1 cellular context compared by ENCODE assay signal in genomic region chr16:58733671-58734458, GRCh38.
TF ChIP-seq lines count a peak whose summit lies in the region.

Gene GOT2, minus strand, starts transcription at chr16:58734316. Its CDS starts 88 bp downstream, at chr16:58734228.

TF ChIP-seq in HepG2, 621 proteins besides CTCF, POLR2A, EP300 and RAD21 (continued from another document and continues in another):
- TF ChIP-seq, protein P1, sequence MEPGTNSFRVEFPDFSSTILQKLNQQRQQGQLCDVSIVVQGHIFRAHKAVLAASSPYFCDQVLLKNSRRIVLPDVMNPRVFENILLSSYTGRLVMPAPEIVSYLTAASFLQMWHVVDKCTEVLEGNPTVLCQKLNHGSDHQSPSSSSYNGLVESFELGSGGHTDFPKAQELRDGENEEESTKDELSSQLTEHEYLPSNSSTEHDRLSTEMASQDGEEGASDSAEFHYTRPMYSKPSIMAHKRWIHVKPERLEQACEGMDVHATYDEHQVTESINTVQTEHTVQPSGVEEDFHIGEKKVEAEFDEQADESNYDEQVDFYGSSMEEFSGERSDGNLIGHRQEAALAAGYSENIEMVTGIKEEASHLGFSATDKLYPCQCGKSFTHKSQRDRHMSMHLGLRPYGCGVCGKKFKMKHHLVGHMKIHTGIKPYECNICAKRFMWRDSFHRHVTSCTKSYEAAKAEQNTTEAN (CRISPR knock-in tag; conservative IDR thresholded peaks at IDR 0.05): peak; percentile 63
- TF ChIP-seq HNRNPL (IDR thresholded peaks at IDR 0.05; ENCODE audit: low read depth, low read length) (no peak), ELF3 (CRISPR knock-in tag; IDR thresholded peaks at IDR 0.05) (peak; percentile 95), FOSL2 (CRISPR knock-in tag; IDR thresholded peaks at IDR 0.05) (peak; percentile 81), CENPX (CRISPR knock-in tag; IDR thresholded peaks at IDR 0.05) (no peak), KDM2A (CRISPR knock-in tag; IDR thresholded peaks at IDR 0.05; ENCODE audit: borderline replicate concordance, low read depth) (peak; percentile 99), ZNF776 (CRISPR knock-in tag; IDR thresholded peaks at IDR 0.05) (peak; percentile 78; the same call in 1 of the 2 replicates), ZNF766 (CRISPR knock-in tag; IDR thresholded peaks at IDR 0.05; ENCODE audit: borderline replicate concordance) (peak; percentile 94), SIN3A (IDR thresholded peaks at IDR 0.05; ENCODE audit: borderline replicate concordance, low read depth, low read length) (peak; percentile 89; the same call in 1 of the 2 replicates), BRCA1 (CRISPR knock-in tag; IDR thresholded peaks at IDR 0.05) (peak; percentile 93), PHF8 (CRISPR knock-in tag; IDR thresholded peaks at IDR 0.05) (peak; percentile 100), ZNF446 (CRISPR knock-in tag; IDR thresholded peaks at IDR 0.05) (no peak), RBM22 (optimal IDR thresholded peaks at IDR 0.05; ENCODE audit: low read length) (no peak), GATA4 (IDR thresholded peaks at IDR 0.05; ENCODE audit: borderline replicate concordance, low read depth) (0 out of 2 replicates have a peak, but pooled peaks have one; percentile 28), FOXJ3 (CRISPR knock-in tag; IDR thresholded peaks at IDR 0.05; ENCODE audit: borderline replicate concordance) (peak; percentile 79; the same call in 1 of the 2 replicates), TBX3 (IDR thresholded peaks at IDR 0.05; ENCODE audit: borderline replicate concordance) (no peak), RCOR2 (CRISPR knock-in tag; IDR thresholded peaks at IDR 0.05) (peak; percentile 76), XRCC5 (optimal IDR thresholded peaks at IDR 0.05; ENCODE audit: low read length) (peak; percentile 99), ZBTB44 (CRISPR knock-in tag; IDR thresholded peaks at IDR 0.05) (no peak), ZNF275 (CRISPR knock-in tag; IDR thresholded peaks at IDR 0.05; ENCODE audit: borderline replicate concordance) (peak; percentile 75; the same call in 1 of the 2 replicates), KLF16 (CRISPR knock-in tag; IDR thresholded peaks at IDR 0.05) (peak in 1 of 2 experiments; percentile 96; a peak in 2 of 4 replicates), KDM1A (CRISPR knock-in tag; IDR thresholded peaks at IDR 0.05) (peak; percentile 67; the same call in 1 of the 2 replicates), MIXL1 (CRISPR knock-in tag; IDR thresholded peaks at IDR 0.05) (peak; percentile 75; the same call in 1 of the 2 replicates), ZNF775 (CRISPR knock-in tag; IDR thresholded peaks at IDR 0.05; ENCODE audit: borderline replicate concordance) (no peak), JUNB (CRISPR knock-in tag; IDR thresholded peaks at IDR 0.05; ENCODE audit: borderline replicate concordance) (no peak), ZNF558 (CRISPR knock-in tag; IDR thresholded peaks at IDR 0.05; ENCODE audit: borderline replicate concordance) (no peak; the same call in 1 of the 2 replicates), AGO1 (IDR thresholded peaks at IDR 0.05; ENCODE audit: low read depth, low read length, poor library complexity, severe bottlenecking) (peak; percentile 85), ZNF547 (CRISPR knock-in tag; IDR thresholded peaks at IDR 0.05) (peak; percentile 93), SRSF1 (optimal IDR thresholded peaks at IDR 0.05; ENCODE audit: low read depth, low read length) (no peak), BATF2 (CRISPR knock-in tag; IDR thresholded peaks at IDR 0.05) (peak; percentile 78), ZNF224 (CRISPR knock-in tag; IDR thresholded peaks at IDR 0.05) (peak; percentile 35; the same call in 1 of the 2 replicates), ZNF501 (CRISPR knock-in tag; IDR thresholded peaks at IDR 0.05) (peak; percentile 78), ZNF24 (IDR thresholded peaks at IDR 0.05) (no peak)
- TF ChIP-seq, protein P2, sequence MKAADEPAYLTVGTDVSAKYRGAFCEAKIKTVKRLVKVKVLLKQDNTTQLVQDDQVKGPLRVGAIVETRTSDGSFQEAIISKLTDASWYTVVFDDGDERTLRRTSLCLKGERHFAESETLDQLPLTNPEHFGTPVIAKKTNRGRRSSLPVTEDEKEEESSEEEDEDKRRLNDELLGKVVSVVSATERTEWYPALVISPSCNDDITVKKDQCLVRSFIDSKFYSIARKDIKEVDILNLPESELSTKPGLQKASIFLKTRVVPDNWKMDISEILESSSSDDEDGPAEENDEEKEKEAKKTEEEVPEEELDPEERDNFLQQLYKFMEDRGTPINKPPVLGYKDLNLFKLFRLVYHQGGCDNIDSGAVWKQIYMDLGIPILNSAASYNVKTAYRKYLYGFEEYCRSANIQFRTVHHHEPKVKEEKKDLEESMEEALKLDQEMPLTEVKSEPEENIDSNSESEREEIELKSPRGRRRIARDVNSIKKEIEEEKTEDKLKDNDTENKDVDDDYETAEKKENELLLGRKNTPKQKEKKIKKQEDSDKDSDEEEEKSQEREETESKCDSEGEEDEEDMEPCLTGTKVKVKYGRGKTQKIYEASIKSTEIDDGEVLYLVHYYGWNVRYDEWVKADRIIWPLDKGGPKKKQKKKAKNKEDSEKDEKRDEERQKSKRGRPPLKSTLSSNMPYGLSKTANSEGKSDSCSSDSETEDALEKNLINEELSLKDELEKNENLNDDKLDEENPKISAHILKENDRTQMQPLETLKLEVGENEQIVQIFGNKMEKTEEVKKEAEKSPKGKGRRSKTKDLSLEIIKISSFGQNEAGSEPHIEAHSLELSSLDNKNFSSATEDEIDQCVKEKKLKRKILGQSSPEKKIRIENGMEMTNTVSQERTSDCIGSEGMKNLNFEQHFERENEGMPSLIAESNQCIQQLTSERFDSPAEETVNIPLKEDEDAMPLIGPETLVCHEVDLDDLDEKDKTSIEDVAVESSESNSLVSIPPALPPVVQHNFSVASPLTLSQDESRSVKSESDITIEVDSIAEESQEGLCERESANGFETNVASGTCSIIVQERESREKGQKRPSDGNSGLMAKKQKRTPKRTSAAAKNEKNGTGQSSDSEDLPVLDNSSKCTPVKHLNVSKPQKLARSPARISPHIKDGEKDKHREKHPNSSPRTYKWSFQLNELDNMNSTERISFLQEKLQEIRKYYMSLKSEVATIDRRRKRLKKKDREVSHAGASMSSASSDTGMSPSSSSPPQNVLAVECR (CRISPR knock-in tag; IDR thresholded peaks at IDR 0.05; ENCODE audit: borderline replicate concordance): peak; percentile 98
- TF ChIP-seq, protein P3, sequence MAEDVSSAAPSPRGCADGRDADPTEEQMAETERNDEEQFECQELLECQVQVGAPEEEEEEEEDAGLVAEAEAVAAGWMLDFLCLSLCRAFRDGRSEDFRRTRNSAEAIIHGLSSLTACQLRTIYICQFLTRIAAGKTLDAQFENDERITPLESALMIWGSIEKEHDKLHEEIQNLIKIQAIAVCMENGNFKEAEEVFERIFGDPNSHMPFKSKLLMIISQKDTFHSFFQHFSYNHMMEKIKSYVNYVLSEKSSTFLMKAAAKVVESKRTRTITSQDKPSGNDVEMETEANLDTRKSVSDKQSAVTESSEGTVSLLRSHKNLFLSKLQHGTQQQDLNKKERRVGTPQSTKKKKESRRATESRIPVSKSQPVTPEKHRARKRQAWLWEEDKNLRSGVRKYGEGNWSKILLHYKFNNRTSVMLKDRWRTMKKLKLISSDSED (CRISPR knock-in tag; IDR thresholded peaks at IDR 0.05): peak; percentile 65; the same call in 1 of the 2 replicates
- TF ChIP-seq, protein P4, sequence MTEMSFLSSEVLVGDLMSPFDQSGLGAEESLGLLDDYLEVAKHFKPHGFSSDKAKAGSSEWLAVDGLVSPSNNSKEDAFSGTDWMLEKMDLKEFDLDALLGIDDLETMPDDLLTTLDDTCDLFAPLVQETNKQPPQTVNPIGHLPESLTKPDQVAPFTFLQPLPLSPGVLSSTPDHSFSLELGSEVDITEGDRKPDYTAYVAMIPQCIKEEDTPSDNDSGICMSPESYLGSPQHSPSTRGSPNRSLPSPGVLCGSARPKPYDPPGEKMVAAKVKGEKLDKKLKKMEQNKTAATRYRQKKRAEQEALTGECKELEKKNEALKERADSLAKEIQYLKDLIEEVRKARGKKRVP (CRISPR knock-in tag; IDR thresholded peaks at IDR 0.05): peak in 1 of 2 experiments; percentile 81; a peak in 2 of 4 replicates
- TF ChIP-seq, protein P5, sequence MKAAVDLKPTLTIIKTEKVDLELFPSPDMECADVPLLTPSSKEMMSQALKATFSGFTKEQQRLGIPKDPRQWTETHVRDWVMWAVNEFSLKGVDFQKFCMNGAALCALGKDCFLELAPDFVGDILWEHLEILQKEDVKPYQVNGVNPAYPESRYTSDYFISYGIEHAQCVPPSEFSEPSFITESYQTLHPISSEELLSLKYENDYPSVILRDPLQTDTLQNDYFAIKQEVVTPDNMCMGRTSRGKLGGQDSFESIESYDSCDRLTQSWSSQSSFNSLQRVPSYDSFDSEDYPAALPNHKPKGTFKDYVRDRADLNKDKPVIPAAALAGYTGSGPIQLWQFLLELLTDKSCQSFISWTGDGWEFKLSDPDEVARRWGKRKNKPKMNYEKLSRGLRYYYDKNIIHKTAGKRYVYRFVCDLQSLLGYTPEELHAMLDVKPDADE (CRISPR knock-in tag; IDR thresholded peaks at IDR 0.05): peak; percentile 91
- TF ChIP-seq, protein P6, sequence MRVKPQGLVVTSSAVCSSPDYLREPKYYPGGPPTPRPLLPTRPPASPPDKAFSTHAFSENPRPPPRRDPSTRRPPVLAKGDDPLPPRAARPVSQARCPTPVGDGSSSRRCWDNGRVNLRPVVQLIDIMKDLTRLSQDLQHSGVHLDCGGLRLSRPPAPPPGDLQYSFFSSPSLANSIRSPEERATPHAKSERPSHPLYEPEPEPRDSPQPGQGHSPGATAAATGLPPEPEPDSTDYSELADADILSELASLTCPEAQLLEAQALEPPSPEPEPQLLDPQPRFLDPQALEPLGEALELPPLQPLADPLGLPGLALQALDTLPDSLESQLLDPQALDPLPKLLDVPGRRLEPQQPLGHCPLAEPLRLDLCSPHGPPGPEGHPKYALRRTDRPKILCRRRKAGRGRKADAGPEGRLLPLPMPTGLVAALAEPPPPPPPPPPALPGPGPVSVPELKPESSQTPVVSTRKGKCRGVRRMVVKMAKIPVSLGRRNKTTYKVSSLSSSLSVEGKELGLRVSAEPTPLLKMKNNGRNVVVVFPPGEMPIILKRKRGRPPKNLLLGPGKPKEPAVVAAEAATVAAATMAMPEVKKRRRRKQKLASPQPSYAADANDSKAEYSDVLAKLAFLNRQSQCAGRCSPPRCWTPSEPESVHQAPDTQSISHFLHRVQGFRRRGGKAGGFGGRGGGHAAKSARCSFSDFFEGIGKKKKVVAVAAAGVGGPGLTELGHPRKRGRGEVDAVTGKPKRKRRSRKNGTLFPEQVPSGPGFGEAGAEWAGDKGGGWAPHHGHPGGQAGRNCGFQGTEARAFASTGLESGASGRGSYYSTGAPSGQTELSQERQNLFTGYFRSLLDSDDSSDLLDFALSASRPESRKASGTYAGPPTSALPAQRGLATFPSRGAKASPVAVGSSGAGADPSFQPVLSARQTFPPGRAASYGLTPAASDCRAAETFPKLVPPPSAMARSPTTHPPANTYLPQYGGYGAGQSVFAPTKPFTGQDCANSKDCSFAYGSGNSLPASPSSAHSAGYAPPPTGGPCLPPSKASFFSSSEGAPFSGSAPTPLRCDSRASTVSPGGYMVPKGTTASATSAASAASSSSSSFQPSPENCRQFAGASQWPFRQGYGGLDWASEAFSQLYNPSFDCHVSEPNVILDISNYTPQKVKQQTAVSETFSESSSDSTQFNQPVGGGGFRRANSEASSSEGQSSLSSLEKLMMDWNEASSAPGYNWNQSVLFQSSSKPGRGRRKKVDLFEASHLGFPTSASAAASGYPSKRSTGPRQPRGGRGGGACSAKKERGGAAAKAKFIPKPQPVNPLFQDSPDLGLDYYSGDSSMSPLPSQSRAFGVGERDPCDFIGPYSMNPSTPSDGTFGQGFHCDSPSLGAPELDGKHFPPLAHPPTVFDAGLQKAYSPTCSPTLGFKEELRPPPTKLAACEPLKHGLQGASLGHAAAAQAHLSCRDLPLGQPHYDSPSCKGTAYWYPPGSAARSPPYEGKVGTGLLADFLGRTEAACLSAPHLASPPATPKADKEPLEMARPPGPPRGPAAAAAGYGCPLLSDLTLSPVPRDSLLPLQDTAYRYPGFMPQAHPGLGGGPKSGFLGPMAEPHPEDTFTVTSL (CRISPR knock-in tag; IDR thresholded peaks at IDR 0.05; ENCODE audit: borderline replicate concordance): peak; percentile 82
- TF ChIP-seq, protein P7, sequence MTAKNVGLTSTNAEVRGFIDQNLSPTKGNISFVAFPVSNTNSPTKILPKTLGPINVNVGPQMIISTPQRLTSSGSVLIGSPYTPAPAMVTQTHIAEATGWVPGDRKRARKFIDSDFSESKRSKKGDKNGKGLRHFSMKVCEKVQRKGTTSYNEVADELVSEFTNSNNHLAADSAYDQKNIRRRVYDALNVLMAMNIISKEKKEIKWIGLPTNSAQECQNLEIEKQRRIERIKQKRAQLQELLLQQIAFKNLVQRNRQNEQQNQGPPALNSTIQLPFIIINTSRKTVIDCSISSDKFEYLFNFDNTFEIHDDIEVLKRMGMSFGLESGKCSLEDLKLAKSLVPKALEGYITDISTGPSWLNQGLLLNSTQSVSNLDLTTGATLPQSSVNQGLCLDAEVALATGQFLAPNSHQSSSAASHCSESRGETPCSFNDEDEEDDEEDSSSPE (CRISPR knock-in tag; IDR thresholded peaks at IDR 0.05): peak; percentile 66
